ENCODE assay signal across 11 cellular contexts in the genomic region with DNA sequence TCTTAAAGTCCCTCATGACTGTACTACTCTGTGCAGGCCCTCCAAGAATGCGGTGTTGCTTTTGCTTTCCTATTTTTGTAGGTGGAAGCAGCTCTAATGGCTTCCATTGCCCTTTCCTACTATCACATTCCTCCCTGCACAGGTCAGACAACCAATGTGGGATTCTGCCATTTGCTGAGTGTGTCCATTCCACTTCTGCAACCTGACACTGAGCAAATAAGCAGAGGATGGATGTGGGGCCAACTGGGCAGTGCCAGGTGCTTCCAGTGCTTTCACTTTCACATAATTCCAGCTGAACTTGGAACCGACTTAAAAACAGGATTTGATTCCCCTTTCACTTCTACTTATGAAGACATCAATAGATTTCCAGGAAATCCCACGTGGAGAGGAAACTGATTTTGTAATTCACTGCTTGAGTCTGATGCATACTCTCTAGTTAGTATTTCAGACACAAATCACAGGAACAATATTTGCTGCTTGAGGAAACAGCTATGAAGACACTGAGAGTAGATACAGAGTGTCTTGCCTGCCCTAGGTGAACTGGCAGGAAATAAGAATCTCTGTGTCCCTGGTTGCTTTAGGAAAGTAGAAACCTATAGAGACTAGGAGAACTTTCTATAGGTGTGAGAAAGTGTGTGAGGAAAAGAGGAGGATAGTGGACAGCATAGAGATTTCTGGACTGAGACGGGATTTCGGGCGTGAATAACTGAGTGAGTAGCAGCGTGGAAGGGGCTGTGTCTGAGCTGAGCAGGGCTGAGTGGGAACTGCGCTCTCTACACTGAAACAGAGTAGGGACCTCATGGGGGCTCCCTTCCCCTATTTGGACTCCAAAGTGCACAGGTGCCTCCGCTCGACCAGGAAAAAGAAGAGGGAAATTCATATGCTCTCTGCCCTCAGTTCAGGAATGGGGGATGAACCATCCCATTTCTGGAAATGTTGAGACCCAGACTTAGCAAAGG. TPM values are rescaled to one million over a fixed set of nuclear protein-coding genes. Genes with fewer than 3 reads are reported as not detected.
DNase-seq lines count a peak whose midpoint lies in the region; ATAC-seq, FAIRE-seq and TF ChIP-seq lines count a peak whose summit lies in the region.
"Had no signal": no experiment of that assay in that cellular context is flagged by ENCODE, and none has a peak within 500 bp of the region (broad histone marks: within the 10 kb centered on the region; RNA-seq: fewer than 3 reads in every experiment).

No MANE protein-coding gene starts in this region.

- H3K4me2 ChIP-seq in SK-N-SH = peak overlapping the region; percentile 33; the same call in 1 of the 2 replicates

- H3K27me3 ChIP-seq in CD4-positive, alpha-beta T cell (ENCODE audit: control insufficient read depth, insufficient read depth, low read length) = no peaks in the 10 kb centered on the region
- H3K27me3 ChIP-seq in SK-N-SH (ENCODE audit: insufficient read depth) = no peaks in the 10 kb centered on the region; the same call in 1 of the 2 replicates

- no peaks in the 10 kb centered on the region for H3K9me3 ChIP-seq in CD4-positive, alpha-beta T cell (ENCODE audit: control insufficient read depth, low read length)
- H3K9me3 ChIP-seq in SK-N-SH = no peaks in the 10 kb centered on the region

- in situ Hi-C loops in GM13976 (cut with MboI; ENCODE audit: low sequenced_read_pairs, unreplicated experiment) = loop anchor here (10.0 kb wide), 1 partner anchor 167 kb away; a partner anchor contains a TSS

- no peaks in the 10 kb centered on the region for H3K27me3 Mint-ChIP-seq in CD4-positive, alpha-beta T cell

- peak overlapping the region; percentile 43; the same call in 1 of the 2 replicates for H2AFZ ChIP-seq in SK-N-SH (ENCODE audit: low read depth)

- POLR2A ChIA-PET in CD4-positive, alpha-beta T cell (lab: Charles Lee) = no interaction called here
- POLR2A ChIA-PET in SK-N-SH (lab: Yijun Ruan, JAX) = no interaction called here

- no peaks in the 10 kb centered on the region for H3F3A ChIP-seq in SK-N-SH (replicated peaks; ENCODE audit: insufficient read depth)

- no peaks in the 10 kb centered on the region for H3K9me2 ChIP-seq in SK-N-SH

- TF ChIP-seq RAD21 in SK-N-SH (IDR thresholded peaks at IDR 0.05; ENCODE audit: low read length) = no peak

- H3K4me1 ChIP-seq in SK-N-SH (ENCODE audit: control insufficient read depth in 1 of 2, insufficient read depth in 2 of 2, low read depth in 1 of 2, low read length in 1 of 2) = no peaks in the 10 kb centered on the region

- H3K9ac ChIP-seq in SK-N-SH = no peak overlapping the region

- DNase-seq in CD4-positive, alpha-beta T cell = no peak
- DNase-seq in HTR-8/SVneo (ENCODE audit: insufficient read length, low spot score) (peak; percentile 14), SK-N-SH (no peak), kidney glomerular epithelial cell (lab: John Stamatoyannopoulos, UW) (peak; percentile 39), GM13976 (ENCODE audit: low spot score) (no peak), activated gamma-delta T cell treated with Interleukin-2 at 50 U/mL for 16 hours (no peak)
- DNase-seq: foreskin melanocyte, NCI-H2171, substantia nigra had no signal

- peak overlapping the region; percentile 73 for H3K27ac Mint-ChIP-seq in CD4-positive, alpha-beta T cell

- CTCF ChIA-PET in CD4-positive, alpha-beta T cell (lab: Charles Lee) = no interaction called here
- CTCF ChIA-PET in SK-N-SH (lab: Yijun Ruan, JAX) = no interaction called here

- no peaks in the 10 kb centered on the region for H4K20me1 ChIP-seq in SK-N-SH (ENCODE audit: insufficient read depth)

- 32% methylated on average over 10 of the region's 10 CpGs for WGBS in SK-N-SH (ENCODE audit: low lambda C conversion rate)

- TF ChIP-seq EP300 in SK-N-SH (IDR thresholded peaks at IDR 0.05; ENCODE audit: borderline replicate concordance in 1 of 2, low read depth in 1 of 2, low read length in 1 of 2) = no peak

- no peak for TF ChIP-seq CTCF in CD4-positive, alpha-beta T cell (IDR thresholded peaks at IDR 0.05)
- TF ChIP-seq CTCF in SK-N-SH (IDR thresholded peaks at IDR 0.05) (no peak), GM13976 (IDR thresholded peaks at IDR 0.05; ENCODE audit: borderline replicate concordance, control extremely low read depth, extremely low read depth, insufficient read depth, missing control alignments) (no peak)

- FAIRE-seq in HTR-8/SVneo (lab: Jason Lieb, UNC) = no peak

- peak overlapping the region in 1 of 2 experiments; percentile 17; a peak in 1 of 4 replicates for H3K4me3 ChIP-seq in SK-N-SH (ENCODE audit: low read depth in 2 of 2, low read length in 1 of 2)

- peak overlapping the region; percentile 70 for H3K4me3 Mint-ChIP-seq in CD4-positive, alpha-beta T cell

- H3K9me3 Mint-ChIP-seq in CD4-positive, alpha-beta T cell = no peaks in the 10 kb centered on the region

- intact Hi-C loops in CD4-positive, alpha-beta T cell (cut with DNase I, micrococcal nuclease) = loop anchor here in 1 of 2 experiments (10.0 kb wide), 1 partner anchor 553 kb away; a partner anchor contains a TSS

- no peak for ATAC-seq in CD4-positive, alpha-beta T cell (ENCODE audit: poor library complexity)
- no peak for ATAC-seq in HG03039 (IDR thresholded peaks at IDR 0.05; ENCODE audit: unreplicated experiment)
- ATAC-seq in HG02973 (IDR thresholded peaks at IDR 0.05; ENCODE audit: unreplicated experiment) = no peak

- no peaks in the 10 kb centered on the region for H3K36me3 Mint-ChIP-seq in CD4-positive, alpha-beta T cell (ENCODE audit: low read depth)

- H3K36me3 ChIP-seq in SK-N-SH (replicated peaks in 1 of 2; ENCODE audit: control insufficient read depth in 1 of 2, insufficient read depth in 2 of 2, low read length in 1 of 2) = no peaks in the 10 kb centered on the region

- peaks cover 33% of the 10 kb centered on the region for H3K4me1 Mint-ChIP-seq in CD4-positive, alpha-beta T cell (ENCODE audit: low read depth)

- no peaks in the 10 kb centered on the region for H3K79me2 ChIP-seq in SK-N-SH (ENCODE audit: insufficient read depth)

- H3K27ac ChIP-seq in CD4-positive, alpha-beta T cell (ENCODE audit: low read depth, low read length) = no peak overlapping the region
- H3K27ac ChIP-seq in SK-N-SH (ENCODE audit: low read depth in 2 of 2, low read length in 1 of 2) = no peak overlapping the region

TF ChIP-seq in SK-N-SH, 30 proteins besides CTCF, POLR2A, EP300 and RAD21:
- no peak for TF ChIP-seq GATA2 (CRISPR knock-in tag; IDR thresholded peaks at IDR 0.05)
- TF ChIP-seq CHD2 (IDR thresholded peaks at IDR 0.05; ENCODE audit: low read length, partially characterized antibody) = no peak
- TF ChIP-seq FOXJ3 (CRISPR knock-in tag; IDR thresholded peaks at IDR 0.05) = no peak
- no peak for TF ChIP-seq EZH2phosphoT487 (IDR thresholded peaks at IDR 0.05; ENCODE audit: borderline replicate concordance, low read depth)

RNA-seq across cellular contexts. Expression of a gene that starts 22.5 kb away (rescaled TPM):
- not detected for total RNA-seq in CD4-positive, alpha-beta T cell
- not detected in 2 replicates for polyA plus RNA-seq in SK-N-SH (2012; rRNA removed)
- not detected in 2 replicates for polyA plus RNA-seq in SK-N-SH (2012; cell fraction: cytosol; rRNA removed)
- not detected in 2 replicates for polyA plus RNA-seq in SK-N-SH (2012; cell fraction: nucleus; rRNA removed)

RNA-seq across cellular contexts. Expression of a gene that starts 26.1 kb away (rescaled TPM):
- not detected for total RNA-seq in CD4-positive, alpha-beta T cell
- not detected in 2 replicates for polyA plus RNA-seq in SK-N-SH (2012; rRNA removed)
- not detected in 2 replicates for polyA plus RNA-seq in SK-N-SH (2012; cell fraction: cytosol; rRNA removed)
- not detected in 2 replicates for polyA plus RNA-seq in SK-N-SH (2012; cell fraction: nucleus; rRNA removed)

RNA-seq across cellular contexts. Expression of a gene that starts 59.6 kb away (rescaled TPM):
- total RNA-seq in CD4-positive, alpha-beta T cell = not detected
- not detected in 2 replicates for polyA plus RNA-seq in SK-N-SH (2012; rRNA removed)
- polyA plus RNA-seq in SK-N-SH (2012; cell fraction: cytosol; rRNA removed) = not detected in 2 replicates
- polyA plus RNA-seq in SK-N-SH (2012; cell fraction: nucleus; rRNA removed) = not detected in 2 replicates

Comparison
In these comparisons a context has a peak if more than half of its experiments do, and no peak if none do; other contexts are left out.
1. DNase-seq: peak in HTR-8/SVneo (single experiment) and kidney glomerular epithelial cell (single experiment); none in CD4-positive, alpha-beta T cell (0 of 10), SK-N-SH (single experiment), GM13976 (single experiment) and activated gamma-delta T cell treated with Interleukin-2 at 50 U/mL for 16 hours (single experiment).